In genomic region chr2:74856004-74856578, GRCh38 we compare ENCODE assay signal across 1 cellular context.
TF ChIP-seq lines count a peak whose summit lies in the region.

No MANE protein-coding gene starts in this region.

TF ChIP-seq in HepG2, 621 proteins besides CTCF, POLR2A, EP300 and RAD21 (continued from another document and continues in another):
- peak; percentile 51; the same call in 1 of the 2 replicates for TF ChIP-seq ARID4A (CRISPR knock-in tag; IDR thresholded peaks at IDR 0.05; ENCODE audit: borderline replicate concordance)
- TF ChIP-seq TGIF2 (CRISPR knock-in tag; IDR thresholded peaks at IDR 0.05), result peak; percentile 93
- TF ChIP-seq HIVEP1 (CRISPR knock-in tag; IDR thresholded peaks at IDR 0.05), result no peak
- TF ChIP-seq CBX2 (IDR thresholded peaks at IDR 0.05; ENCODE audit: low read depth, low read length), result no peak
- peak; percentile 81; the same call in 1 of the 2 replicates for TF ChIP-seq CBX2 (CRISPR knock-in tag; IDR thresholded peaks at IDR 0.05; ENCODE audit: low read depth)
- TF ChIP-seq SRSF1 (optimal IDR thresholded peaks at IDR 0.05; ENCODE audit: low read depth, low read length), result no peak
- TF ChIP-seq HOXD1 (CRISPR knock-in tag; IDR thresholded peaks at IDR 0.05), result peak; percentile 74; the same call in 1 of the 2 replicates
- TF ChIP-seq ZNF616 (CRISPR knock-in tag; IDR thresholded peaks at IDR 0.05; ENCODE audit: low read depth), result 0 out of 2 replicates have a peak, but pooled peaks have one; percentile 24
- no peak; the same call in 1 of the 2 replicates for TF ChIP-seq ZNF558 (CRISPR knock-in tag; IDR thresholded peaks at IDR 0.05; ENCODE audit: borderline replicate concordance)
- TF ChIP-seq MAZ (IDR thresholded peaks at IDR 0.05; ENCODE audit: borderline replicate concordance, low read depth, low read length), result no peak
- TF ChIP-seq MAZ (CRISPR knock-in tag; IDR thresholded peaks at IDR 0.05; ENCODE audit: low read depth), result peak; percentile 73; the same call in 1 of the 2 replicates
- TF ChIP-seq ZNF256 (CRISPR knock-in tag; conservative IDR thresholded peaks at IDR 0.05), result no peak
- no peak for TF ChIP-seq SP1 (IDR thresholded peaks at IDR 0.05)
- peak; percentile 63; the same call in 1 of the 2 replicates for TF ChIP-seq SP1 (CRISPR knock-in tag; IDR thresholded peaks at IDR 0.05)
- TF ChIP-seq SUZ12 (IDR thresholded peaks at IDR 0.05; ENCODE audit: low read depth, low read length), result no peak
- no peak for TF ChIP-seq JUND (CRISPR knock-in tag; IDR thresholded peaks at IDR 0.05)
- TF ChIP-seq GATA4 (IDR thresholded peaks at IDR 0.05; ENCODE audit: borderline replicate concordance, low read depth), result peak; percentile 97
- 0 out of 2 replicates have a peak, but pooled peaks have one; percentile 83 for TF ChIP-seq ZSCAN31 (CRISPR knock-in tag; IDR thresholded peaks at IDR 0.05; ENCODE audit: low read depth)
- TF ChIP-seq TSC22D2 (CRISPR knock-in tag; IDR thresholded peaks at IDR 0.05; ENCODE audit: borderline replicate concordance), result peak; percentile 62; the same call in 1 of the 2 replicates
- 0 out of 2 replicates have a peak, but pooled peaks have one; percentile 60 for TF ChIP-seq NAIF1 (CRISPR knock-in tag; IDR thresholded peaks at IDR 0.05; ENCODE audit: borderline replicate concordance)
- TF ChIP-seq, protein P1, sequence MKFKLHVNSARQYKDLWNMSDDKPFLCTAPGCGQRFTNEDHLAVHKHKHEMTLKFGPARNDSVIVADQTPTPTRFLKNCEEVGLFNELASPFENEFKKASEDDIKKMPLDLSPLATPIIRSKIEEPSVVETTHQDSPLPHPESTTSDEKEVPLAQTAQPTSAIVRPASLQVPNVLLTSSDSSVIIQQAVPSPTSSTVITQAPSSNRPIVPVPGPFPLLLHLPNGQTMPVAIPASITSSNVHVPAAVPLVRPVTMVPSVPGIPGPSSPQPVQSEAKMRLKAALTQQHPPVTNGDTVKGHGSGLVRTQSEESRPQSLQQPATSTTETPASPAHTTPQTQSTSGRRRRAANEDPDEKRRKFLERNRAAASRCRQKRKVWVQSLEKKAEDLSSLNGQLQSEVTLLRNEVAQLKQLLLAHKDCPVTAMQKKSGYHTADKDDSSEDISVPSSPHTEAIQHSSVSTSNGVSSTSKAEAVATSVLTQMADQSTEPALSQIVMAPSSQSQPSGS (CRISPR knock-in tag; IDR thresholded peaks at IDR 0.05), result peak; percentile 87
- peak; percentile 75 for TF ChIP-seq ZNF766 (CRISPR knock-in tag; IDR thresholded peaks at IDR 0.05; ENCODE audit: borderline replicate concordance)
- TF ChIP-seq, protein P2, sequence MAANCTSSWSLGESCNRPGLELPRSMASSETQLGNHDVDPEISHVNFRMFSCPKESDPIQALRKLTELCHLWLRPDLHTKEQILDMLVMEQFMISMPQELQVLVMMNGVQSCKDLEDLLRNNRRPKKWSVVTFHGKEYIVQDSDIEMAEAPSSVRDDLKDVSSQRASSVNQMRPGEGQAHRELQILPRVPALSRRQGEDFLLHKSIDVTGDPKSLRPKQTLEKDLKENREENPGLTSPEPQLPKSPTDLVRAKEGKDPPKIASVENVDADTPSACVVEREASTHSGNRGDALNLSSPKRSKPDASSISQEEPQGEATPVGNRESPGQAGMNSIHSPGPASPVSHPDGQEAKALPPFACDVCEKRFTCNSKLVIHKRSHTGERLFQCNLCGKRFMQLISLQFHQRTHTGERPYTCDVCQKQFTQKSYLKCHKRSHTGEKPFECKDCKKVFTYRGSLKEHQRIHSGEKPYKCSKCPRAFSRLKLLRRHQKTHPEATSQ (CRISPR knock-in tag; IDR thresholded peaks at IDR 0.05; ENCODE audit: borderline replicate concordance), result peak; percentile 32; the same call in 1 of the 2 replicates
- TF ChIP-seq, protein P3, sequence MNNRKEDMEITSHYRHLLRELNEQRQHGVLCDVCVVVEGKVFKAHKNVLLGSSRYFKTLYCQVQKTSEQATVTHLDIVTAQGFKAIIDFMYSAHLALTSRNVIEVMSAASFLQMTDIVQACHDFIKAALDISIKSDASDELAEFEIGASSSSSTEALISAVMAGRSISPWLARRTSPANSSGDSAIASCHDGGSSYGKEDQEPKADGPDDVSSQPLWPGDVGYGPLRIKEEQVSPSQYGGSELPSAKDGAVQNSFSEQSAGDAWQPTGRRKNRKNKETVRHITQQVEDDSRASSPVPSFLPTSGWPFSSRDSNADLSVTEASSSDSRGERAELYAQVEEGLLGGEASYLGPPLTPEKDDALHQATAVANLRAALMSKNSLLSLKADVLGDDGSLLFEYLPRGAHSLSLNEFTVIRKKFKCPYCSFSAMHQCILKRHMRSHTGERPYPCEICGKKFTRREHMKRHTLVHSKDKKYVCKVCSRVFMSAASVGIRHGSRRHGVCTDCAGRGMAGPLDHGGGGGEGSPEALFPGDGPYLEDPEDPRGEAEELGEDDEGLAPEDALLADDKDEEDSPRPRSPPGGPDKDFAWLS (CRISPR knock-in tag; IDR thresholded peaks at IDR 0.05; ENCODE audit: borderline replicate concordance), result no peak
- TF ChIP-seq ETV6 (CRISPR knock-in tag; conservative IDR thresholded peaks at IDR 0.05), result peak; percentile 80; the same call in 1 of the 2 replicates
- peak; percentile 55; the same call in 1 of the 2 replicates for TF ChIP-seq TIGD3 (CRISPR knock-in tag; IDR thresholded peaks at IDR 0.05; ENCODE audit: borderline replicate concordance)
- TF ChIP-seq MZF1 (CRISPR knock-in tag; IDR thresholded peaks at IDR 0.05; ENCODE audit: borderline replicate concordance), result peak; percentile 87; the same call in 1 of the 2 replicates
- TF ChIP-seq ARID2 (CRISPR knock-in tag; IDR thresholded peaks at IDR 0.05; ENCODE audit: borderline replicate concordance), result peak; percentile 73; the same call in 1 of the 2 replicates
- TF ChIP-seq CENPX (CRISPR knock-in tag; IDR thresholded peaks at IDR 0.05), result no peak
- no peak; the same call in 1 of the 2 replicates for TF ChIP-seq ZNF142 (CRISPR knock-in tag; IDR thresholded peaks at IDR 0.05)
- TF ChIP-seq ATRX (CRISPR knock-in tag; IDR thresholded peaks at IDR 0.05; ENCODE audit: borderline replicate concordance), result no peak
- TF ChIP-seq ZBTB26 (CRISPR knock-in tag; IDR thresholded peaks at IDR 0.05; ENCODE audit: borderline replicate concordance), result peak; percentile 82
- TF ChIP-seq STAG1 (CRISPR knock-in tag; IDR thresholded peaks at IDR 0.05), result 0 out of 2 replicates have a peak, but pooled peaks have one; percentile 3
- TF ChIP-seq GLI4 (CRISPR knock-in tag; IDR thresholded peaks at IDR 0.05; ENCODE audit: borderline replicate concordance), result 0 out of 2 replicates have a peak, but pooled peaks have one; percentile 24
- 0 out of 2 replicates have a peak, but pooled peaks have one; percentile 48 for TF ChIP-seq ZNF552 (CRISPR knock-in tag; IDR thresholded peaks at IDR 0.05; ENCODE audit: borderline replicate concordance)
- peak; percentile 72 for TF ChIP-seq ARNT2 (CRISPR knock-in tag; IDR thresholded peaks at IDR 0.05; ENCODE audit: low read depth)
- peak; percentile 45 for TF ChIP-seq ZFX (CRISPR knock-in tag; IDR thresholded peaks at IDR 0.05; ENCODE audit: low read depth)
- TF ChIP-seq ZNF24 (IDR thresholded peaks at IDR 0.05), result no peak
- 0 out of 2 replicates have a peak, but pooled peaks have one; percentile 43 for TF ChIP-seq ZFP1 (CRISPR knock-in tag; IDR thresholded peaks at IDR 0.05)
- TF ChIP-seq ZNF441 (CRISPR knock-in tag; IDR thresholded peaks at IDR 0.05; ENCODE audit: borderline replicate concordance), result 0 out of 2 replicates have a peak, but pooled peaks have one; percentile 31
- TF ChIP-seq YEATS2 (CRISPR knock-in tag; IDR thresholded peaks at IDR 0.05; ENCODE audit: borderline replicate concordance), result peak; percentile 60; the same call in 1 of the 2 replicates
- TF ChIP-seq MED1 (CRISPR knock-in tag; IDR thresholded peaks at IDR 0.05), result peak; percentile 77
- TF ChIP-seq, protein P4, sequence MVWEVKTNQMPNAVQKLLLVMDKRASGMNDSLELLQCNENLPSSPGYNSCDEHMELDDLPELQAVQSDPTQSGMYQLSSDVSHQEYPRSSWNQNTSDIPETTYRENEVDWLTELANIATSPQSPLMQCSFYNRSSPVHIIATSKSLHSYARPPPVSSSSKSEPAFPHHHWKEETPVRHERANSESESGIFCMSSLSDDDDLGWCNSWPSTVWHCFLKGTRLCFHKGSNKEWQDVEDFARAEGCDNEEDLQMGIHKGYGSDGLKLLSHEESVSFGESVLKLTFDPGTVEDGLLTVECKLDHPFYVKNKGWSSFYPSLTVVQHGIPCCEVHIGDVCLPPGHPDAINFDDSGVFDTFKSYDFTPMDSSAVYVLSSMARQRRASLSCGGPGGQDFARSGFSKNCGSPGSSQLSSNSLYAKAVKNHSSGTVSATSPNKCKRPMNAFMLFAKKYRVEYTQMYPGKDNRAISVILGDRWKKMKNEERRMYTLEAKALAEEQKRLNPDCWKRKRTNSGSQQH (CRISPR knock-in tag; IDR thresholded peaks at IDR 0.05; ENCODE audit: low read depth), result peak; percentile 86
- TF ChIP-seq KLF6 (CRISPR knock-in tag; IDR thresholded peaks at IDR 0.05), result 0 out of 2 replicates have a peak, but pooled peaks have one; percentile 75
